Comparison of ENCODE assay signal across 8 cellular contexts in genomic region chr17:4498461-4499397, GRCh38. TPM values are rescaled to one million over a fixed set of nuclear protein-coding genes. Genes with fewer than 3 reads are reported as not detected.
DNase-seq lines count a peak whose midpoint lies in the region; ATAC-seq and TF ChIP-seq lines count a peak whose summit lies in the region.

TSS of gene SPNS2 (plus strand) at chr17:4498881. CDS start at chr17:4499048, 167 bp downstream.

- H3K27ac Mint-ChIP-seq in central memory CD8-positive, alpha-beta T cell (ENCODE audit: low read depth) = no peak within 1 kb of the TSS
- no peak within 1 kb of the TSS for H3K27ac Mint-ChIP-seq in HFFc6

- H3K4me3 Mint-ChIP-seq in central memory CD8-positive, alpha-beta T cell = peak within 1 kb of the TSS; percentile 80
- no peak within 1 kb of the TSS for H3K4me3 Mint-ChIP-seq in HFFc6

- peak; percentile 72 for ATAC-seq in GM18909 (IDR thresholded peaks at IDR 0.05; ENCODE audit: poor library complexity, unreplicated experiment)
- peak; percentile 87 for ATAC-seq in central memory CD8-positive, alpha-beta T cell (replicated peaks; ENCODE audit: extremely low read depth, poor library complexity, severe bottlenecking)

- peaks cover 21% of the 10 kb centered on the region for H3K4me1 Mint-ChIP-seq in central memory CD8-positive, alpha-beta T cell
- peaks cover 8% of the 10 kb centered on the region; the same call in 1 of the 2 replicates for H3K4me1 Mint-ChIP-seq in HFFc6 (ENCODE audit: low read depth)

- H3K36me3 Mint-ChIP-seq in central memory CD8-positive, alpha-beta T cell (ENCODE audit: insufficient read depth) = peaks cover 2% of the 10 kb centered on the region
- H3K36me3 Mint-ChIP-seq in HFFc6 (ENCODE audit: low read depth) = no peaks in the 10 kb centered on the region

- TF ChIP-seq CTCF in HFFc6 (IDR thresholded peaks at IDR 0.05) = no peak

- peaks cover 18% of the 10 kb centered on the region for H3K27me3 Mint-ChIP-seq in central memory CD8-positive, alpha-beta T cell
- H3K27me3 Mint-ChIP-seq in HFFc6 (ENCODE audit: insufficient read depth) = peaks cover 51% of the 10 kb centered on the region

- H3K4me3 ChIP-seq in skin epidermis = peak within 1 kb of the TSS; percentile 29 to 42 (median 38)

- peak within 1 kb of the TSS in 16 of 21 experiments; percentile 3 to 70 (median 42) for H3K27ac ChIP-seq in skin epidermis

- H3K9me3 Mint-ChIP-seq in central memory CD8-positive, alpha-beta T cell = no peaks in the 10 kb centered on the region
- no peaks in the 10 kb centered on the region for H3K9me3 Mint-ChIP-seq in HFFc6

- peak; percentile 96 for DNase-seq in 8988T
- peak; percentile 55 for DNase-seq in MV-4-11 (lab: John Stamatoyannopoulos, UW)
- peak; percentile 63 for DNase-seq in activated CD4-positive, CD25-positive, alpha-beta regulatory T cell treated with anti-CD3 and anti-CD28 coated beads, Interleukin-2, amount 50 U/mL, for 72 hours
- DNase-seq in central memory CD8-positive, alpha-beta T cell (ENCODE audit: low spot score in 2 of 2) = peak; percentile 31 to 35
- peak; percentile 87 for DNase-seq in islet precursor cell
- DNase-seq in HFFc6 = no peak

RNA-seq across cellular contexts. Expression of gene SPNS2, which starts in this region (rescaled TPM):
- not detected for total RNA-seq in HFFc6 (2021; fragmentation: NEBNext Ultra II Directional; extraction: Animal tissue kit (Norgen Biotek cat#: 25700))
